ENCODE assay signal across 15 cellular contexts in the genomic region with DNA sequence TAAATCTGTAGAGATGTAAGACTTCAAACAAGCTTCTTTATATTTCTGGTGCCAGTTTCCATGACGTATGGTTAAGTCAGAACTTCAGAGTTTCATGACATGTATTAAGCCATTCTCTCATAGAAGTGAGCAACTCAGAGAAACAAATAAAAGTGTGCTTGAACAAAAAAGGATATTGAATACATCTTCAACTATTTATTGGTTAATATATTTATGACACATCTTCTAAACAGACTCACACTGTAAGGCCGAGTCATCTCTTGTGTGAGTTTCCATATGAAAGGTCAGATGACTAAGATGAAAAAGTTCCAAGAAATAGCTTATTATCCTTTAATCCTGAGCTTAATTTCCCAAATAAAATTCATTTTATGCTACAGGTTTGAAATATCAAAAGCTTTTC.
DNase-seq lines count a peak whose midpoint lies in the region; FAIRE-seq and TF ChIP-seq lines count a peak whose summit lies in the region.
"Had no signal": no experiment of that assay in that cellular context is flagged by ENCODE, and none has a peak within 500 bp of the region (broad histone marks: within the 10 kb centered on the region; RNA-seq: fewer than 3 reads in every experiment).

No MANE protein-coding gene starts in this region.

- CTCF ChIA-PET in endothelial cell of umbilical vein (lab: Charles Lee), result interaction anchor here (1.1 to 3.0 kb wide), 3 partner anchors 9 to 19 kb away, joined by 3 to 8 read pairs (median 3); no protein-coding TSS in a partner anchor

- intact Hi-C loops in endothelial cell of umbilical vein (cut with micrococcal nuclease), result no loop called here

- H3K27ac ChIP-seq in endothelial cell of umbilical vein (ENCODE audit: insufficient read depth, low read depth, low read length) (no peak overlapping the region), mesenchymal stem cell (ENCODE audit: low read length, poor library complexity, severe bottlenecking) (no peak overlapping the region)
- H3K27ac ChIP-seq: C4-2B, skin epidermis had no signal

- no peak overlapping the region for H2AK5ac ChIP-seq in mesenchymal stem cell (ENCODE audit: low read length, severe bottlenecking)

- no peak overlapping the region for H2BK12ac ChIP-seq in mesenchymal stem cell (ENCODE audit: low read length in 2 of 2)

- H4K91ac ChIP-seq in mesenchymal stem cell (ENCODE audit: low read length), result no peak overlapping the region

- WGBS in mesenchymal stem cell, result 100% methylated on average over 1 of the region's 2 CpGs

- H3K18ac ChIP-seq in mesenchymal stem cell (ENCODE audit: low read depth in 1 of 2, low read length in 2 of 2), result no peak overlapping the region

- H4K8ac ChIP-seq in mesenchymal stem cell (ENCODE audit: low read length), result no peak overlapping the region

- dilution Hi-C loops in endothelial cell of umbilical vein (cut with MboI; ENCODE audit: extremely low pct_ligation_motif_present, low sequenced_read_pairs), result no loop called here

- H2BK120ac ChIP-seq in mesenchymal stem cell (ENCODE audit: low read depth, low read length), result no peak overlapping the region

- POLR2A ChIA-PET in endothelial cell of umbilical vein (lab: Charles Lee), result no interaction called here

- FAIRE-seq in endothelial cell of umbilical vein (lab: Jason Lieb, UNC), result no peak

- no peak overlapping the region for H3K9ac ChIP-seq in endothelial cell of umbilical vein (replicated peaks; ENCODE audit: extremely low read depth, insufficient read depth, low read length)
- H3K9ac ChIP-seq in mesenchymal stem cell (ENCODE audit: low read length), result peak overlapping the region; percentile 68

- no peak overlapping the region for H2BK5ac ChIP-seq in mesenchymal stem cell (ENCODE audit: low read depth, low read length, poor library complexity, severe bottlenecking)

- H3K36me3 ChIP-seq in endothelial cell of umbilical vein (ENCODE audit: control insufficient read depth in 2 of 2, extremely low read depth in 1 of 2, insufficient read depth in 2 of 2, low read length in 2 of 2) (no peaks in the 10 kb centered on the region), mesenchymal stem cell (ENCODE audit: control insufficient read depth in 1 of 2, insufficient read depth in 2 of 2, low read depth in 1 of 2, low read length in 2 of 2) (no peaks in the 10 kb centered on the region), MG63 (no peaks in the 10 kb centered on the region)
- H3K36me3 ChIP-seq: HAP-1 had no signal

- H3K9me3 ChIP-seq in endothelial cell of umbilical vein (replicated peaks; ENCODE audit: control insufficient read depth, insufficient read depth, low read length) (no peaks in the 10 kb centered on the region), mesenchymal stem cell (ENCODE audit: control insufficient read depth, low read length) (no peaks in the 10 kb centered on the region), MG63 (no peaks in the 10 kb centered on the region)
- H3K9me3 ChIP-seq: HAP-1 had no signal

- DNase-seq in Daoy (ENCODE audit: low read depth) (peak; percentile 2), NCI-H226 (peak; percentile 20), endothelial cell of umbilical vein (ENCODE audit: low read depth, low spot score) (peak; percentile 6), mesenchymal stem cell (peak; percentile 21), 8988T (no peak), MG63 (no peak), globus pallidus (ENCODE audit: low spot score) (no peak)
- DNase-seq in activated CD4-positive, alpha-beta T cell treated with anti-CD3 and anti-CD28 coated beads, Interleukin-2, amount 50 U/mL, for 48 hours, result no peak
- DNase-seq: activated CD8-positive, alpha-beta T cell treated with anti-CD3 and anti-CD28 coated beads, Interleukin-2, amount 10 ng/mL, durations not matched to agents 7 days and 5 days; amygdala; DMS153; NCI-H2081 treated with DMSO at 0.1 percent for 48 hours had no signal

- no peak overlapping the region for H3K4me2 ChIP-seq in endothelial cell of umbilical vein (ENCODE audit: insufficient read depth, low read length)
- no peak overlapping the region for H3K4me2 ChIP-seq in mesenchymal stem cell (ENCODE audit: low read length, poor library complexity, severe bottlenecking)

- BruUV-seq in endothelial cell of umbilical vein (replicated peaks; lab: Mats Ljungman, UMichigan), result no TSS peak

- H3K79me1 ChIP-seq in mesenchymal stem cell (replicated peaks; ENCODE audit: low read length, poor library complexity, severe bottlenecking), result no peaks in the 10 kb centered on the region

- H3K14ac ChIP-seq in mesenchymal stem cell (ENCODE audit: low read length in 2 of 2), result no peak overlapping the region

- TF ChIP-seq POLR2A in endothelial cell of umbilical vein (IDR thresholded peaks at IDR 0.05; ENCODE audit: low read depth, low read length), result no peak

- no peak for TF ChIP-seq CTCF in endothelial cell of umbilical vein (IDR thresholded peaks at IDR 0.05; ENCODE audit: extremely low read depth in 1 of 2, insufficient read depth in 1 of 2, low read depth in 1 of 2, low read length in 2 of 2)

- H3K27me3 ChIP-seq in endothelial cell of umbilical vein (ENCODE audit: control insufficient read depth in 2 of 2, insufficient read depth in 2 of 2, low read length in 2 of 2) (no peaks in the 10 kb centered on the region), mesenchymal stem cell (ENCODE audit: control insufficient read depth in 1 of 2, insufficient read depth in 1 of 2, low read length in 2 of 2) (no peaks in the 10 kb centered on the region), MG63 (no peaks in the 10 kb centered on the region)

- H3K4me3 ChIP-seq in endothelial cell of umbilical vein (replicated peaks in 1 of 3; ENCODE audit: insufficient read depth in 1 of 3, low read depth in 1 of 3, low read length in 3 of 3) (no peak overlapping the region), mesenchymal stem cell (ENCODE audit: insufficient read depth in 1 of 2, low read depth in 1 of 2, low read length in 2 of 2) (no peak overlapping the region), MG63 (no peak overlapping the region)
- H3K4me3 ChIP-seq: HAP-1, skin epidermis had no signal

- H3K4me1 ChIP-seq in endothelial cell of umbilical vein (ENCODE audit: control insufficient read depth, extremely low read depth, insufficient read depth, low read length) (no peaks in the 10 kb centered on the region), mesenchymal stem cell (ENCODE audit: control insufficient read depth, insufficient read depth, low read depth, low read length) (no peaks in the 10 kb centered on the region)
- H3K4me1 ChIP-seq: HAP-1 had no signal

- H2AFZ ChIP-seq in endothelial cell of umbilical vein (ENCODE audit: low read depth, low read length) (no peak overlapping the region), mesenchymal stem cell (ENCODE audit: low read depth, low read length) (no peak overlapping the region)

- no peak overlapping the region for H2BK15ac ChIP-seq in mesenchymal stem cell (ENCODE audit: low read depth, poor library complexity, severe bottlenecking)

- H3K79me2 ChIP-seq in endothelial cell of umbilical vein (ENCODE audit: control insufficient read depth, insufficient read depth, low read length), result no peaks in the 10 kb centered on the region

- no peak overlapping the region for H3K23ac ChIP-seq in mesenchymal stem cell (ENCODE audit: low read length in 2 of 2)

- no peaks in the 10 kb centered on the region for H4K20me1 ChIP-seq in endothelial cell of umbilical vein (replicated peaks; ENCODE audit: control insufficient read depth, extremely low read depth, insufficient read depth, low read length)

- no peaks in the 10 kb centered on the region for H3K9me1 ChIP-seq in endothelial cell of umbilical vein (replicated peaks; ENCODE audit: control insufficient read depth, extremely low read depth, insufficient read depth, low read length)

- H3K4ac ChIP-seq in mesenchymal stem cell (ENCODE audit: low read depth in 1 of 2, low read length in 2 of 2), result no peak overlapping the region

TF ChIP-seq in endothelial cell of umbilical vein, 7 proteins besides CTCF, POLR2A, EP300 and RAD21:
- peak; percentile 43 for TF ChIP-seq FOS (IDR thresholded peaks at IDR 0.05; ENCODE audit: borderline replicate concordance, insufficient read depth, low read length)
- TF ChIP-seq EZH2 (IDR thresholded peaks at IDR 0.05; ENCODE audit: borderline replicate concordance, low read depth, low read length, severe bottlenecking), result no peak
TF ChIP-seq in endothelial cell of umbilical vein: peak in this region for 1.

Comparison
In these comparisons a context has a peak if more than half of its experiments do, and no peak if none do; other contexts are left out.
1. DNase-seq: peak in Daoy (single experiment), NCI-H226 (single experiment), endothelial cell of umbilical vein (single experiment) and mesenchymal stem cell (single experiment); none in 8988T (single experiment), MG63 (single experiment), activated CD4-positive, alpha-beta T cell treated with anti-CD3 and anti-CD28 coated beads, Interleukin-2, amount 50 U/mL, for 48 hours (0 of 2) and globus pallidus (single experiment).